In the genomic region with DNA sequence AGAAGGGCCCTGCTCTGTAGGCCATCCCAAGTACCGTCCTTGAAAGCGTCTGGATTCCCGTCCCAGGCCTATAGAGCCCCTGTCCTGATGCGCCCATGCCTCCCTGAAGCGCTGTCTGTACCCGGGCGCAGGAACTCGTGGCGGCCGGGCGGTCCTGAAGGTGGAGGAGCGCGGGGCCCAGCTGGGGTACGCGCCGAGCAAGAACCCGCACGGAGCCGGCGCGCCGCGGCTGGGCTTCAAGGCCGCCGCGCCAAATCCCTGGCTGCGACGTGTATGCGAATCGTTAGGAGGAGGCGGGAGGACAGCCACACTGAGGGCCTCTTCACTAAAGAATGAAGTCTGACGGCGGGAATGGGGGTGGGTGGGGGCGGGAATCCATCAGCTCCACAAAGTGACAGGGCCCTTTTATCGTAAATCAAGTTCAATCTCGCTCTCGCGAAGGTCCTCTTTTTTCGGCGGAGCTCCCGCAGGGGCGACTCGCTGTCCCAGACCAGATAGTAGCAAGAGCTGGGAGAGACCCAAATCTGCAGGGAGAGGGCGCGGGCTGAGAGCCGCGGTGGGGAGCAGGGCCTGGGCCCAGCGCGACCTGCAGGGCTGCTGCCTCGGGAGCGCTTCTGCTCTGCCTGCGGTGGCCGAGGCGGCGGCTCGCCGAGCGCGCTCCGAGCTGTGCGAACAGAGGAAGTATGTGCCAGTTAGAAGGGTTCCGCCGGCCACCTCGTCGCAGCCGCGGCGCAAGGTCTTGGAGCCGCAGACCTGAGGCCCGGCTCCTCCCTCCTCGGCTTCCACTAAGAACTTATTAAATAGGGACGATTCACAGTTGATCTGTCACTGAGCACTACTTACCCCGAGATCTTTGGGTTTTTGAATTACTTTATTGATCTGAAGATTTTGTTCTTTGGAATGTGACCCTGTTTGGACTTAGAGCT, we compare ENCODE assay signal across 10 cellular contexts. TPM values are rescaled to one million over a fixed set of nuclear protein-coding genes. Genes with fewer than 3 reads are reported as not detected.
A peak's percentile ranks its signal among the peaks of the same experiment; 100 is the strongest.
DNase-seq lines count a peak whose midpoint lies in the region; ATAC-seq, FAIRE-seq and TF ChIP-seq lines count a peak whose summit lies in the region.
"Had no signal": no experiment of that assay in that cellular context is flagged by ENCODE, and none has a peak within 500 bp of the region (broad histone marks: within the 10 kb centered on the region; RNA-seq: fewer than 3 reads in every experiment).

No MANE protein-coding gene starts in this region.

- H3K36me3 Mint-ChIP-seq in activated CD4-positive, alpha-beta T cell treated with anti-CD3 and anti-CD28 coated beads, Interleukin-2, amount 10 ng/mL, durations not matched to agents 24 days and 14 days (ENCODE audit: low read depth) = peaks cover 3% of the 10 kb centered on the region
- peaks cover 2% of the 10 kb centered on the region for H3K36me3 Mint-ChIP-seq in activated naive CD8-positive, alpha-beta T cell

- H3K9ac ChIP-seq in kidney (ENCODE audit: low read length in 2 of 2) = no peak overlapping the region
- H3K9ac ChIP-seq: BLaER1 treated with 17β-estradiol and CSF1 and Interleukin-3, amounts not matched to agents 10 nM and 100 nM had no signal

- no peak overlapping the region for H3K4me3 Mint-ChIP-seq in activated CD4-positive, alpha-beta T cell treated with anti-CD3 and anti-CD28 coated beads, Interleukin-2, amount 10 ng/mL, durations not matched to agents 24 days and 14 days
- peak overlapping the region; percentile 74 for H3K4me3 Mint-ChIP-seq in activated naive CD8-positive, alpha-beta T cell

- peaks cover 30% of the 10 kb centered on the region for H3K27me3 ChIP-seq in thoracic aorta (replicated peaks; ENCODE audit: insufficient read depth)

- peak; percentile 67 for DNase-seq in activated CD4-positive, alpha-beta T cell treated with anti-CD3 and anti-CD28 coated beads, Interleukin-2, amount 10 ng/mL, durations not matched to agents 24 days and 14 days
- no peak for DNase-seq in activated CD4-positive, alpha-beta T cell treated with anti-CD3 and anti-CD28 coated beads for 1 hour
- DNase-seq in kidney (peak; percentile 79), thoracic aorta (ENCODE audit: low spot score) (no peak), GM03348 (ENCODE audit: low spot score) (no peak)

- H3K27ac Mint-ChIP-seq in activated CD4-positive, alpha-beta T cell treated with anti-CD3 and anti-CD28 coated beads, Interleukin-2, amount 10 ng/mL, durations not matched to agents 24 days and 14 days = no peak overlapping the region
- H3K27ac Mint-ChIP-seq in activated naive CD8-positive, alpha-beta T cell = no peak overlapping the region

- H3K9me3 ChIP-seq in kidney (ENCODE audit: control insufficient read depth in 1 of 2, low read length in 2 of 2) (no peaks in the 10 kb centered on the region), thoracic aorta (no peaks in the 10 kb centered on the region)

- no peak overlapping the region for H3K27ac ChIP-seq in kidney (ENCODE audit: low read depth in 2 of 2, low read length in 2 of 2)
- no peak overlapping the region for H3K27ac ChIP-seq in thoracic aorta
- H3K27ac ChIP-seq: BLaER1 treated with 17β-estradiol and CSF1 and Interleukin-3, amounts not matched to agents 10 nM and 100 nM had no signal

- peaks cover 2% of the 10 kb centered on the region for H3K4me1 Mint-ChIP-seq in activated CD4-positive, alpha-beta T cell treated with anti-CD3 and anti-CD28 coated beads, Interleukin-2, amount 10 ng/mL, durations not matched to agents 24 days and 14 days
- H3K4me1 Mint-ChIP-seq in activated naive CD8-positive, alpha-beta T cell (ENCODE audit: low read depth) = peaks cover 13% of the 10 kb centered on the region

- no peaks in the 10 kb centered on the region for H3K4me1 ChIP-seq in kidney (ENCODE audit: control insufficient read depth in 1 of 2, insufficient read depth in 1 of 2, low read depth in 1 of 2, low read length in 2 of 2)
- H3K4me1 ChIP-seq in thoracic aorta (ENCODE audit: control insufficient read depth in 1 of 2, low read depth in 2 of 2) = peaks cover 11 to 30% of the 10 kb centered on the region in 2 donors

- ATAC-seq in thoracic aorta (ENCODE audit: insufficient number of reproducible peaks, low FRiP score, low read depth) (no peak), GM18517 (IDR thresholded peaks at IDR 0.05; ENCODE audit: unreplicated experiment) (no peak), GM19455 (IDR thresholded peaks at IDR 0.05; ENCODE audit: unreplicated experiment) (no peak)

- H3K4me3 ChIP-seq in kidney (ENCODE audit: low read length in 2 of 2) (peak overlapping the region in 1 of 2 donors; percentile 47), thoracic aorta (peak overlapping the region; percentile 49)
- H3K4me3 ChIP-seq: BLaER1 treated with 17β-estradiol and CSF1 and Interleukin-3, amounts not matched to agents 10 nM and 100 nM had no signal

- peaks cover 75% of the 10 kb centered on the region for H3K27me3 Mint-ChIP-seq in activated CD4-positive, alpha-beta T cell treated with anti-CD3 and anti-CD28 coated beads, Interleukin-2, amount 10 ng/mL, durations not matched to agents 24 days and 14 days
- peaks cover 65% of the 10 kb centered on the region for H3K27me3 Mint-ChIP-seq in activated naive CD8-positive, alpha-beta T cell

- no peak for FAIRE-seq in kidney (lab: Jason Lieb, UNC)

- TF ChIP-seq CTCF in kidney (IDR thresholded peaks at IDR 0.05; ENCODE audit: borderline replicate concordance, extremely low read depth, insufficient read depth) (no peak), thoracic aorta (IDR thresholded peaks at IDR 0.05) (no peak)

- peaks cover 11% of the 10 kb centered on the region for H3K9me3 Mint-ChIP-seq in activated CD4-positive, alpha-beta T cell treated with anti-CD3 and anti-CD28 coated beads, Interleukin-2, amount 10 ng/mL, durations not matched to agents 24 days and 14 days
- H3K9me3 Mint-ChIP-seq in activated naive CD8-positive, alpha-beta T cell (ENCODE audit: low read depth) = no peaks in the 10 kb centered on the region

- H3K36me3 ChIP-seq in kidney (ENCODE audit: control insufficient read depth in 1 of 2, insufficient read depth in 2 of 2, low read length in 2 of 2) = no peaks in the 10 kb centered on the region
- H3K36me3 ChIP-seq in thoracic aorta = no peaks in the 10 kb centered on the region
- H3K36me3 ChIP-seq: BLaER1 treated with 17β-estradiol and CSF1 and Interleukin-3, amounts not matched to agents 10 nM and 100 nM had no signal

- intact Hi-C loops in activated CD4-positive, alpha-beta T cell treated with anti-CD3 and anti-CD28 coated beads, Interleukin-2, amount 10 ng/mL, durations not matched to agents 24 days and 14 days (cut with micrococcal nuclease) = loop anchor here (2.0 to 5.0 kb wide), 2 partner anchors 20 to 126 kb away; no protein-coding TSS in a partner anchor
- intact Hi-C loops in kidney (cut with DNase I) = no loop called here

RNA-seq across cellular contexts. Expression of gene BARHL2, which starts 10.4 kb away (rescaled TPM):
- total RNA-seq in activated CD4-positive, alpha-beta T cell treated with anti-CD3 and anti-CD28 coated beads, Interleukin-2, amount 10 ng/mL, durations not matched to agents 24 days and 14 days = not detected in 2 replicates
- not detected for total RNA-seq in kidney
- not detected for polyA plus RNA-seq in kidney (ENCODE audit: insufficient read depth, low read depth, low replicate concordance)
- not detected for total RNA-seq in thoracic aorta
- total RNA-seq: dermis microvascular lymphatic vessel endothelial cell had no signal

Comparison
In these comparisons a context has a peak if more than half of its experiments do, and no peak if none do; other contexts are left out.
1. DNase-seq: peak in activated CD4-positive, alpha-beta T cell treated with anti-CD3 and anti-CD28 coated beads, Interleukin-2, amount 10 ng/mL, durations not matched to agents 24 days and 14 days (single experiment) and kidney (single experiment); none in activated CD4-positive, alpha-beta T cell treated with anti-CD3 and anti-CD28 coated beads for 1 hour (single experiment), thoracic aorta (single experiment) and GM03348 (single experiment).